ENCODE assay signal across 8 cellular contexts in genomic region chr21:46285761-46286667, GRCh38. TPM values are rescaled to one million over a fixed set of nuclear protein-coding genes. Genes with fewer than 3 reads are reported as not detected.
DNase-seq lines count a peak whose midpoint lies in the region; ATAC-seq and TF ChIP-seq lines count a peak whose summit lies in the region.

YBEY (plus strand) TSS chr21:46286342; CDS start chr21:46286914, 572 bp downstream.

- H3K36me3 ChIP-seq in OCI-LY3 (replicated peaks; ENCODE audit: low read depth, low read length), result peaks cover 20% of the 10 kb centered on the region

- peak within 1 kb of the TSS; percentile 95 for H3K4me2 ChIP-seq in OCI-LY3 (ENCODE audit: low read length)

- no peaks in the 10 kb centered on the region for H3K27me3 ChIP-seq in OCI-LY3 (ENCODE audit: low read depth, low read length)
- H3K27me3 ChIP-seq in mononuclear cell (ENCODE audit: insufficient read depth, low read length), result no peaks in the 10 kb centered on the region

- ATAC-seq in GM21447 (IDR thresholded peaks at IDR 0.05; ENCODE audit: unreplicated experiment), result peak; percentile 80

- H3K4me1 ChIP-seq in OCI-LY3 (ENCODE audit: low read length), result peaks cover 27% of the 10 kb centered on the region
- H3K4me1 ChIP-seq in mononuclear cell (ENCODE audit: insufficient read depth, low read length), result peaks cover 67% of the 10 kb centered on the region

- peak within 1 kb of the TSS; percentile 79 for H3K4me3 ChIP-seq in OCI-LY3 (ENCODE audit: low read length)
- peak within 1 kb of the TSS; percentile 82 for H3K4me3 ChIP-seq in mononuclear cell (ENCODE audit: low read length)

- no peaks in the 10 kb centered on the region for H4K20me1 ChIP-seq in OCI-LY3 (ENCODE audit: insufficient read depth, low read length)

- DNase-seq in DMS 273 (lab: John Stamatoyannopoulos, UW; ENCODE audit: unreplicated experiment) (peak; percentile 97), HuH-7 (ENCODE audit: low spot score) (peak; percentile 91), activated T-cell treated with anti-CD3 and anti-CD28 coated beads for 1 hour (ENCODE audit: low read depth) (peak; percentile 72), epidermal melanocyte (ENCODE audit: insufficient read length, low spot score) (peak; percentile 96)
- peak; percentile 83 to 85 for DNase-seq in stimulated activated CD8-positive, alpha-beta memory T cell treated with anti-CD3 and anti-CD28 coated beads, Interleukin-2, amount 100 ng/mL, for 48 hours (ENCODE audit: low read depth in 2 of 2)

- peak within 1 kb of the TSS; percentile 83 for H3K27ac ChIP-seq in OCI-LY3 (ENCODE audit: low read length)

- peaks cover 56% of the 10 kb centered on the region for H3K79me2 ChIP-seq in OCI-LY3 (ENCODE audit: low read length)

- no peaks in the 10 kb centered on the region for H3K9me3 ChIP-seq in OCI-LY3 (ENCODE audit: insufficient read depth, low read length)
- no peaks in the 10 kb centered on the region for H3K9me3 ChIP-seq in mononuclear cell (ENCODE audit: low read depth, low read length)

- peak; percentile 25 for TF ChIP-seq CTCF in OCI-LY3 (IDR thresholded peaks at IDR 0.05; ENCODE audit: low read depth, low read length)

- H2AFZ ChIP-seq in OCI-LY3 (ENCODE audit: low read depth, low read length), result peak within 1 kb of the TSS; percentile 47

- peak within 1 kb of the TSS; percentile 70 for H3K9ac ChIP-seq in OCI-LY3 (ENCODE audit: low read length)

RNA-seq across cellular contexts. Expression of gene YBEY, which starts in this region (rescaled TPM):
- total RNA-seq in mononuclear cell, result 19.7 TPM

Comparison
In these comparisons a context has a peak if more than half of its experiments do, and no peak if none do; other contexts are left out.
1. Peak in every context shown above with its lines: DNase-seq, ATAC-seq, H3K4me3 ChIP-seq and H3K27ac ChIP-seq.